21 cellular contexts compared by ENCODE assay signal in genomic region chr16:10519929-10520868, GRCh38.
DNase-seq lines count a peak whose midpoint lies in the region; ATAC-seq and TF ChIP-seq lines count a peak whose summit lies in the region.
"Had no signal": no experiment of that assay in that cellular context is flagged by ENCODE, and none has a peak within 500 bp of the region (broad histone marks: within the 10 kb centered on the region; RNA-seq: fewer than 3 reads in every experiment).

No MANE protein-coding gene starts in this region.

- H3K4me3 Mint-ChIP-seq in T-helper 2 cell treated with Interferon-gamma antibody and Interleukin-4, amounts not matched to agents 5 μg/mL and 100 μg/mL, for 36 hours: no peak overlapping the region
- H3K4me3 Mint-ChIP-seq in activated CD4-positive, alpha-beta memory T cell treated with anti-CD3 and anti-CD28 coated beads, Interleukin-2, amount 10 ng/mL, durations not matched to agents 7 days and 5 days: no peak overlapping the region
- H3K4me3 Mint-ChIP-seq: activated CD4-positive, alpha-beta T cell treated with anti-CD3 and anti-CD28 coated beads, Interleukin-2, amount 10 ng/mL, durations not matched to agents 24 days and 14 days; brain had no signal

- no peaks in the 10 kb centered on the region for H3K4me1 ChIP-seq in A673 (ENCODE audit: insufficient read depth, low read length, poor library complexity, severe bottlenecking)

- CTCF ChIA-PET in A673 (lab: Charles Lee): interaction anchor here (0.6 kb wide), 1 partner anchor 367 kb away, joined by 3 read pairs; no protein-coding TSS in a partner anchor
- CTCF ChIA-PET in activated CD4-positive, alpha-beta memory T cell treated with anti-CD3 and anti-CD28 coated beads, Interleukin-2, amount 10 ng/mL, durations not matched to agents 7 days and 5 days (lab: Charles Lee): interaction anchor here (1.1 to 1.9 kb wide), 5 partner anchors 10 to 413 kb away, joined by 4 to 10 read pairs (median 4); no protein-coding TSS in a partner anchor

- BruUV-seq in A673 (replicated peaks; lab: Mats Ljungman, UMichigan): no TSS peak

- intact Hi-C loops in sciatic nerve (cut with DNase I) (loop anchor here (5.0 kb wide), 1 partner anchor 217 kb away; no protein-coding TSS in a partner anchor), A673 (cut with micrococcal nuclease; ENCODE audit: unreplicated experiment) (loop anchor here (10.0 kb wide), 1 partner anchor 65 kb away; the partner anchor contains the start of gene EMP2)

- no peaks in the 10 kb centered on the region for H3K36me3 ChIP-seq in A673 (ENCODE audit: insufficient read depth, low read length, poor library complexity, severe bottlenecking)

- H3K27ac ChIP-seq in A673 (ENCODE audit: low read depth, low read length, poor library complexity, severe bottlenecking): no peak overlapping the region
- H3K27ac ChIP-seq: suprapubic skin had no signal

- no peak overlapping the region for H3K27ac Mint-ChIP-seq in T-helper 2 cell treated with Interferon-gamma antibody and Interleukin-4, amounts not matched to agents 5 μg/mL and 100 μg/mL, for 36 hours
- H3K27ac Mint-ChIP-seq in activated CD4-positive, alpha-beta memory T cell treated with anti-CD3 and anti-CD28 coated beads, Interleukin-2, amount 10 ng/mL, durations not matched to agents 7 days and 5 days: no peak overlapping the region
- H3K27ac Mint-ChIP-seq: activated CD4-positive, alpha-beta T cell treated with anti-CD3 and anti-CD28 coated beads, Interleukin-2, amount 10 ng/mL, durations not matched to agents 24 days and 14 days; activated naive CD4-positive, alpha-beta T cell treated with anti-CD3 and anti-CD28 coated beads, Interleukin-2, amount 50 U/mL, for 72 hours; brain had no signal

- no peak overlapping the region for H3K4me3 ChIP-seq in A673 (ENCODE audit: low read depth, low read length, poor library complexity, severe bottlenecking)
- H3K4me3 ChIP-seq: suprapubic skin had no signal

- TF ChIP-seq CTCF in A673 (conservative IDR thresholded peaks at IDR 0.05; ENCODE audit: low read depth, low read length): no peak

- no peaks in the 10 kb centered on the region for H3K27me3 ChIP-seq in A673 (replicated peaks; ENCODE audit: insufficient read depth, low read depth, low read length, poor library complexity)
- H3K27me3 ChIP-seq: suprapubic skin had no signal

- no peaks in the 10 kb centered on the region for H3K27me3 Mint-ChIP-seq in T-helper 2 cell treated with Interferon-gamma antibody and Interleukin-4, amounts not matched to agents 5 μg/mL and 100 μg/mL, for 36 hours (ENCODE audit: low read depth)
- peaks cover 3% of the 10 kb centered on the region for H3K27me3 Mint-ChIP-seq in activated CD4-positive, alpha-beta memory T cell treated with anti-CD3 and anti-CD28 coated beads, Interleukin-2, amount 10 ng/mL, durations not matched to agents 7 days and 5 days
- H3K27me3 Mint-ChIP-seq: activated CD4-positive, alpha-beta T cell treated with anti-CD3 and anti-CD28 coated beads, Interleukin-2, amount 10 ng/mL, durations not matched to agents 24 days and 14 days had no signal

- H3K4me1 Mint-ChIP-seq in T-helper 2 cell treated with Interferon-gamma antibody and Interleukin-4, amounts not matched to agents 5 μg/mL and 100 μg/mL, for 36 hours (ENCODE audit: low read depth): peaks cover 2% of the 10 kb centered on the region
- peaks cover 2% of the 10 kb centered on the region for H3K4me1 Mint-ChIP-seq in activated CD4-positive, alpha-beta memory T cell treated with anti-CD3 and anti-CD28 coated beads, Interleukin-2, amount 10 ng/mL, durations not matched to agents 7 days and 5 days
- H3K4me1 Mint-ChIP-seq: brain had no signal

- DNase-seq in DMS153 (lab: John Stamatoyannopoulos, UW): peak; percentile 81
- peak; percentile 58 for DNase-seq in NCI-H2029 (lab: John Stamatoyannopoulos, UW)
- peak; percentile 20 for DNase-seq in islet precursor cell
- DNase-seq in sciatic nerve (ENCODE audit: low spot score): peak; percentile 7
- no peak for DNase-seq in stimulated activated CD8-positive, alpha-beta memory T cell treated with anti-CD3 and anti-CD28 coated beads, Interleukin-4, amount 100 ng/mL, for 48 hours
- DNase-seq in T-helper 2 cell treated with Interferon-gamma antibody and Interleukin-4, amounts not matched to agents 5 μg/mL and 100 μg/mL, for 36 hours (ENCODE audit: low spot score): no peak
- no peak for DNase-seq in A673 (ENCODE audit: low spot score)
- DNase-seq in activated CD4-positive, alpha-beta memory T cell treated with anti-CD3 and anti-CD28 coated beads, Interleukin-2, amount 10 ng/mL, durations not matched to agents 7 days and 5 days: no peak
- DNase-seq: activated CD4-positive, alpha-beta T cell treated with anti-CD3 and anti-CD28 coated beads, Interleukin-2, amount 10 ng/mL, durations not matched to agents 24 days and 14 days; dermis blood vessel endothelial cell; foreskin melanocyte; GDM1; NCI-H2171 treated with DMSO at 0.1 percent for 48 hours; NCI-H82; occipital lobe; right cardiac atrium; stimulated activated CD4-positive, alpha-beta T cell treated with anti-CD3 and anti-CD28 coated beads, Interleukin-2, amount 100 ng/mL, for 24 hours had no signal

- H3K9me3 Mint-ChIP-seq in T-helper 2 cell treated with Interferon-gamma antibody and Interleukin-4, amounts not matched to agents 5 μg/mL and 100 μg/mL, for 36 hours: no peaks in the 10 kb centered on the region
- no peaks in the 10 kb centered on the region for H3K9me3 Mint-ChIP-seq in activated CD4-positive, alpha-beta memory T cell treated with anti-CD3 and anti-CD28 coated beads, Interleukin-2, amount 10 ng/mL, durations not matched to agents 7 days and 5 days
- H3K9me3 Mint-ChIP-seq: activated CD4-positive, alpha-beta T cell treated with anti-CD3 and anti-CD28 coated beads, Interleukin-2, amount 10 ng/mL, durations not matched to agents 24 days and 14 days; activated naive CD4-positive, alpha-beta T cell treated with anti-CD3 and anti-CD28 coated beads, Interleukin-2, amount 50 U/mL, for 72 hours had no signal

- no peak for ATAC-seq in sciatic nerve
- ATAC-seq: activated naive CD4-positive, alpha-beta T cell treated with anti-CD3 and anti-CD28 coated beads, Interleukin-2, amount 50 U/mL, for 72 hours; Panc1 had no signal

- POLR2A ChIA-PET in A673 (lab: Charles Lee; ENCODE audit: low non-redundant PET): no interaction called here
- POLR2A ChIA-PET in activated CD4-positive, alpha-beta memory T cell treated with anti-CD3 and anti-CD28 coated beads, Interleukin-2, amount 10 ng/mL, durations not matched to agents 7 days and 5 days (lab: Charles Lee): no interaction called here

- no peaks in the 10 kb centered on the region for H3K9me3 ChIP-seq in A673 (ENCODE audit: low read depth, low read length, poor library complexity, severe bottlenecking)
- H3K9me3 ChIP-seq: suprapubic skin had no signal

- H3K36me3 Mint-ChIP-seq in T-helper 2 cell treated with Interferon-gamma antibody and Interleukin-4, amounts not matched to agents 5 μg/mL and 100 μg/mL, for 36 hours (ENCODE audit: low read depth): no peaks in the 10 kb centered on the region
- no peaks in the 10 kb centered on the region for H3K36me3 Mint-ChIP-seq in activated CD4-positive, alpha-beta memory T cell treated with anti-CD3 and anti-CD28 coated beads, Interleukin-2, amount 10 ng/mL, durations not matched to agents 7 days and 5 days (ENCODE audit: low read depth)
- H3K36me3 Mint-ChIP-seq: activated naive CD4-positive, alpha-beta T cell treated with anti-CD3 and anti-CD28 coated beads, Interleukin-2, amount 50 U/mL, for 72 hours; brain had no signal

Comparison
In these comparisons a context has a peak if more than half of its experiments do, and no peak if none do; other contexts are left out.
1. DNase-seq: peak in DMS153 (single experiment), NCI-H2029 (single experiment), islet precursor cell (single experiment) and sciatic nerve (single experiment); none in stimulated activated CD8-positive, alpha-beta memory T cell treated with anti-CD3 and anti-CD28 coated beads, Interleukin-4, amount 100 ng/mL, for 48 hours (single experiment), T-helper 2 cell treated with Interferon-gamma antibody and Interleukin-4, amounts not matched to agents 5 μg/mL and 100 μg/mL, for 36 hours (single experiment), A673 (single experiment) and activated CD4-positive, alpha-beta memory T cell treated with anti-CD3 and anti-CD28 coated beads, Interleukin-2, amount 10 ng/mL, durations not matched to agents 7 days and 5 days (single experiment).